8 cellular contexts compared by ENCODE assay signal in genomic region chr6:157380779-157381561, GRCh38. TPM values are rescaled to one million over a fixed set of nuclear protein-coding genes. Genes with fewer than 3 reads are reported as not detected.
DNase-seq lines count a peak whose midpoint lies in the region; ATAC-seq and TF ChIP-seq lines count a peak whose summit lies in the region.

ZDHHC14 (plus strand) TSS chr6:157381190.

- no peaks in the 10 kb centered on the region for H3K36me3 ChIP-seq in kidney epithelial cell (ENCODE audit: control insufficient read depth, insufficient read depth, low read length)

- ATAC-seq in GM18868 (IDR thresholded peaks at IDR 0.05; ENCODE audit: unreplicated experiment) (peak; percentile 75), HG03097 (IDR thresholded peaks at IDR 0.05; ENCODE audit: low FRiP score, unreplicated experiment) (peak; percentile 72)

- DNase-seq in AG04450 (ENCODE audit: low read depth, low spot score) (peak; percentile 32), NCI-H2227 treated with DMSO at 0.1 percent for 48 hours (lab: John Stamatoyannopoulos, UW) (peak; percentile 67), cerebellum (ENCODE audit: low spot score) (peak; percentile 89), kidney epithelial cell (ENCODE audit: low read depth) (peak; percentile 50)
- DNase-seq in activated CD4-positive, alpha-beta T cell treated with anti-CD3 and anti-CD28 coated beads for 1 hour = peak; percentile 84
- peak; percentile 95 for DNase-seq in stimulated activated CD4-positive, alpha-beta T cell treated with anti-CD3 and anti-CD28 coated beads, Interleukin-15, amount 100 ng/mL, for 24 hours

- H3K4me3 ChIP-seq in AG04450 (ENCODE audit: low read depth, low read length) = peak within 1 kb of the TSS; percentile 87
- peak within 1 kb of the TSS; percentile 74 for H3K4me3 ChIP-seq in kidney epithelial cell (ENCODE audit: low read depth, low read length)

- CTCF ChIA-PET in AG04450 (lab: Charles Lee) = no interaction called here

- POLR2A ChIA-PET in AG04450 (lab: Yijun Ruan, JAX) = no interaction called here

- TF ChIP-seq CTCF in AG04450 (IDR thresholded peaks at IDR 0.05; ENCODE audit: low read depth, low read length) (no peak), kidney epithelial cell (IDR thresholded peaks at IDR 0.05; ENCODE audit: insufficient read depth, low read length, poor library complexity, severe bottlenecking) (no peak)

- H3K27ac ChIP-seq in AG04450 (ENCODE audit: low read depth, low read length) = no peak within 1 kb of the TSS

- no peaks in the 10 kb centered on the region for H3K27me3 ChIP-seq in AG04450 (ENCODE audit: control insufficient read depth, insufficient read depth, low read length)
- no peaks in the 10 kb centered on the region for H3K27me3 ChIP-seq in kidney epithelial cell (ENCODE audit: control insufficient read depth, insufficient read depth, low read length)

- H3K9me3 ChIP-seq in AG04450 (ENCODE audit: control insufficient read depth, insufficient read depth, low read length) = no peaks in the 10 kb centered on the region; the same call in 1 of the 2 replicates

RNA-seq across cellular contexts. Expression of gene ZDHHC14, which starts in this region (rescaled TPM):
- polyA plus RNA-seq in AG04450 (2011; rRNA removed) = 2.1 and 2.2 TPM in 2 replicates
- polyA minus RNA-seq in AG04450 (2011; rRNA and poly(A)+ RNA removed) = 1.0 and 1.7 TPM in 2 replicates
- 14.2 TPM for total RNA-seq in cerebellum
- total RNA-seq in kidney epithelial cell = 9.7 and 16.4 TPM in 2 replicates

Comparison
In these comparisons a context has a peak if more than half of its experiments do, and no peak if none do; other contexts are left out.
1. DNase-seq: peak in every context shown above with its lines; median percentile 95 in stimulated activated CD4-positive, alpha-beta T cell treated with anti-CD3 and anti-CD28 coated beads, Interleukin-15, amount 100 ng/mL, for 24 hours; 89 in cerebellum; 84 in activated CD4-positive, alpha-beta T cell treated with anti-CD3 and anti-CD28 coated beads for 1 hour; 67 in NCI-H2227 treated with DMSO at 0.1 percent for 48 hours; 50 in kidney epithelial cell; 32 in AG04450.